Comparison of ENCODE assay signal across 18 cellular contexts in genomic region chr13:33519561-33520479, GRCh38.
DNase-seq lines count a peak whose midpoint lies in the region; ATAC-seq, FAIRE-seq and TF ChIP-seq lines count a peak whose summit lies in the region.
"Had no signal": no experiment of that assay in that cellular context is flagged by ENCODE, and none has a peak within 500 bp of the region (broad histone marks: within the 10 kb centered on the region; RNA-seq: fewer than 3 reads in every experiment).

No MANE protein-coding gene starts in this region.

- in situ Hi-C loops in astrocyte of the cerebellum (cut with HindIII; ENCODE audit: low sequenced_read_pairs): no loop called here

- no peak overlapping the region for H3K27ac Mint-ChIP-seq in glutamatergic neuron (ENCODE audit: unreplicated experiment)
- H3K27ac Mint-ChIP-seq: activated T-helper 2 cell treated with anti-CD3 and anti-CD28 coated beads, Interferon-gamma antibody, Interleukin-2, Interleukin-4, amounts not matched to agents 10 μg/mL and 5 μg/mL and 100 μg/mL, durations not matched to agents 14 hours and 24 hours and 36 hours had no signal

- H3K4me3 ChIP-seq in astrocyte of the cerebellum (ENCODE audit: low read depth, low read length): no peak overlapping the region
- H3K4me3 ChIP-seq: right lobe of liver, suprapubic skin had no signal

- no peak for ATAC-seq in GM18498 (IDR thresholded peaks at IDR 0.05; ENCODE audit: unreplicated experiment)
- ATAC-seq: naive thymus-derived CD8-positive, alpha-beta T cell; right lobe of liver had no signal

- no peaks in the 10 kb centered on the region for H3K36me3 Mint-ChIP-seq in glutamatergic neuron (ENCODE audit: unreplicated experiment)
- H3K36me3 Mint-ChIP-seq: brain; naive thymus-derived CD8-positive, alpha-beta T cell had no signal

- H3K4me3 Mint-ChIP-seq in glutamatergic neuron (ENCODE audit: unreplicated experiment): no peak overlapping the region
- H3K4me3 Mint-ChIP-seq: brain; naive thymus-derived CD8-positive, alpha-beta T cell had no signal

- H3K4me1 Mint-ChIP-seq in glutamatergic neuron (ENCODE audit: low read depth, unreplicated experiment): no peaks in the 10 kb centered on the region
- H3K4me1 Mint-ChIP-seq: naive thymus-derived CD8-positive, alpha-beta T cell had no signal

- FAIRE-seq in urothelium cell line (lab: Jason Lieb, UNC): no peak
- FAIRE-seq in D721Med (lab: Jason Lieb, UNC): no peak

- H3K9me3 Mint-ChIP-seq in glutamatergic neuron (ENCODE audit: unreplicated experiment): peaks cover 2% of the 10 kb centered on the region
- H3K9me3 Mint-ChIP-seq: activated T-helper 2 cell treated with anti-CD3 and anti-CD28 coated beads, Interferon-gamma antibody, Interleukin-2, Interleukin-4, amounts not matched to agents 10 μg/mL and 5 μg/mL and 100 μg/mL, durations not matched to agents 14 hours and 24 hours and 36 hours; naive thymus-derived CD8-positive, alpha-beta T cell had no signal

- no peaks in the 10 kb centered on the region for H3K27me3 Mint-ChIP-seq in glutamatergic neuron (ENCODE audit: unreplicated experiment)
- H3K27me3 Mint-ChIP-seq: brain had no signal

- TF ChIP-seq CTCF in astrocyte of the cerebellum (IDR thresholded peaks at IDR 0.05; ENCODE audit: low read depth, low read length, missing control alignments): no peak
- TF ChIP-seq CTCF in D721Med (IDR thresholded peaks at IDR 0.05; ENCODE audit: insufficient read depth, missing control alignments): no peak
- TF ChIP-seq CTCF in glutamatergic neuron (IDR thresholded peaks at IDR 0.05; ENCODE audit: partially characterized antibody, unreplicated experiment): no peak

- peak; percentile 32 for DNase-seq in NCI-H82 (lab: John Stamatoyannopoulos, UW)
- no peak for DNase-seq in NCI-H82 treated with DMSO at 0.1 percent for 48 hours (lab: John Stamatoyannopoulos, UW; ENCODE audit: unreplicated experiment)
- peak; percentile 77 for DNase-seq in astrocyte of the cerebellum (ENCODE audit: low read depth)
- DNase-seq in iris pigment epithelial cell (ENCODE audit: low read depth): peak; percentile 96
- DNase-seq in urothelium cell line (ENCODE audit: low spot score): peak; percentile 49
- DNase-seq in D721Med (ENCODE audit: insufficient read length, low spot score): no peak
- DNase-seq in glutamatergic neuron: no peak
- DNase-seq: 8988T; activated CD4-positive, alpha-beta T cell treated with anti-CD3 and anti-CD28 coated beads, Interleukin-2, amount 50 U/mL, for 48 hours; head of caudate nucleus; naive thymus-derived CD8-positive, alpha-beta T cell; NCI-H748 treated with DMSO at 0.1 percent for 48 hours; right lobe of liver; Right ventricle myocardium superior had no signal

Comparison
In these comparisons a context has a peak if more than half of its experiments do, and no peak if none do; other contexts are left out.
1. DNase-seq: peak in NCI-H82 (single experiment), astrocyte of the cerebellum (single experiment), iris pigment epithelial cell (single experiment) and urothelium cell line (single experiment); none in NCI-H82 treated with DMSO at 0.1 percent for 48 hours (single experiment), D721Med (single experiment) and glutamatergic neuron (single experiment).